36 cellular contexts compared by ENCODE assay signal in the genomic region with DNA sequence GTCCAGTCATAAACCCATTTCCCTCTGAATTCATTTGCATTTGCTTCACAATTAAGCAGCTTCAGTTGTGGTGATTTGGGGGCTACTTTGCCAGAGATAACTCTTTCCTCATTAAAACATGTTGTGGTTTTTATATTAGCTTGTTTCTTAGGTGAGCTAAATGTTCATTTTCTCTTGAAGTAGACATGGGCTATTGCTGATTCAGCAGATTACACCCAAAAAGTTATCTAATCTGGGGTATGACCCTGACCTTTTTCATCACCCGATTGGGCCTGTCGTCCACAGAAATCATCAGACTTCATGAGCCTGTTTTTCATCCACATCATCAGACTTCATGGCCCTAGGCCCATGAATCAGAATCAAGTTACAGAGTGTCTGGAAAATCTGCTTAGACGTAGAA.
"Had no signal": no experiment of that assay in that cellular context is flagged by ENCODE, and none has a peak within 500 bp of the region (broad histone marks: within the 10 kb centered on the region; RNA-seq: fewer than 3 reads in every experiment).

No MANE protein-coding gene starts in this region.

- H3K4me1 Mint-ChIP-seq: activated B cell treated with CpG ODN at 0.5 μM for 24 hours; activated CD4-positive, alpha-beta T cell treated with anti-CD3 and anti-CD28 coated beads, Interleukin-2, amount 10 ng/mL, durations not matched to agents 24 days and 14 days; activated naive CD8-positive, alpha-beta T cell treated with anti-CD3 and anti-CD28 coated beads for 36 hours had no signal

- H3K36me3 Mint-ChIP-seq: activated CD4-positive, alpha-beta memory T cell treated with anti-CD3 and anti-CD28 coated beads for 36 hours; activated naive CD4-positive, alpha-beta T cell treated with anti-CD3 and anti-CD28 coated beads, Interleukin-2, amount 50 U/mL, for 72 hours; activated naive CD8-positive, alpha-beta T cell treated with anti-CD3 and anti-CD28 coated beads for 36 hours had no signal

- FAIRE-seq: astrocyte, colon, TTC549 had no signal

- H3K4me3 Mint-ChIP-seq: activated B cell treated with CpG ODN at 0.5 μM for 24 hours; activated CD4-positive, alpha-beta memory T cell treated with anti-CD3 and anti-CD28 coated beads for 36 hours; activated CD4-positive, alpha-beta T cell treated with anti-CD3 and anti-CD28 coated beads, Interleukin-2, amount 10 ng/mL, durations not matched to agents 24 days and 14 days; activated CD8-positive, alpha-beta T cell treated with anti-CD3 and anti-CD28 coated beads for 36 hours; activated naive CD4-positive, alpha-beta T cell treated with anti-CD3 and anti-CD28 coated beads for 36 hours; activated naive CD8-positive, alpha-beta T cell treated with anti-CD3 and anti-CD28 coated beads for 36 hours; activated T-cell treated with anti-CD3 and anti-CD28 coated beads, Interleukin-2, amount 50 U/mL, for 4 hours; activated T-cell treated with anti-CD3 and anti-CD28 coated beads, Interleukin-2, amount 50 U/mL, for 72 hours; activated T-helper 1 cell treated with anti-CD3 and anti-CD28 coated beads, Interleukin-12 subunit alpha, Interleukin-12 subunit beta, Interleukin-2, Interleukin-4 antibody, amounts not matched to agents 30 ng/mL and 10 ng/mL and 1 ng/mL, durations not matched to agents 14 hours and 24 hours and 36 hours; activated T-helper 17 cell treated with anti-CD3 and anti-CD28 coated beads, Interleukin-2, amount 50 U/mL, for 72 hours; T-helper 2 cell treated with Interferon-gamma antibody and Interleukin-4, amounts not matched to agents 5 μg/mL and 100 μg/mL, for 36 hours had no signal

- H3K4me1 ChIP-seq: adrenal gland, body of pancreas, breast epithelium had no signal

- H3K27ac ChIP-seq: adrenal gland, body of pancreas, brain microvascular endothelial cell, breast epithelium, VCaP had no signal

- H3K27ac Mint-ChIP-seq: activated B cell treated with CpG ODN at 0.5 μM for 24 hours; activated CD4-positive, alpha-beta memory T cell treated with anti-CD3 and anti-CD28 coated beads for 36 hours; activated CD4-positive, alpha-beta T cell treated with anti-CD3 and anti-CD28 coated beads, Interleukin-2, amount 10 ng/mL, durations not matched to agents 24 days and 14 days; activated CD8-positive, alpha-beta T cell treated with anti-CD3 and anti-CD28 coated beads for 36 hours; activated naive CD4-positive, alpha-beta T cell treated with anti-CD3 and anti-CD28 coated beads for 36 hours; activated naive CD4-positive, alpha-beta T cell treated with anti-CD3 and anti-CD28 coated beads, Interleukin-2, amount 50 U/mL, for 72 hours; activated naive CD8-positive, alpha-beta T cell treated with anti-CD3 and anti-CD28 coated beads for 36 hours; activated T-cell treated with anti-CD3 and anti-CD28 coated beads, Interleukin-2, amount 50 U/mL, for 72 hours; activated T-helper 1 cell treated with anti-CD3 and anti-CD28 coated beads, Interleukin-12 subunit alpha, Interleukin-12 subunit beta, Interleukin-2, Interleukin-4 antibody, amounts not matched to agents 30 ng/mL and 10 ng/mL and 1 ng/mL, durations not matched to agents 14 hours and 24 hours and 36 hours; activated T-helper 17 cell treated with anti-CD3 and anti-CD28 coated beads, Interleukin-2, amount 50 U/mL, for 72 hours; T-helper 2 cell treated with Interferon-gamma antibody and Interleukin-4, amounts not matched to agents 5 μg/mL and 100 μg/mL, for 36 hours had no signal

- ATAC-seq: activated CD8-positive, alpha-beta T cell treated with anti-CD3 and anti-CD28 coated beads for 36 hours; activated naive CD4-positive, alpha-beta T cell treated with anti-CD3 and anti-CD28 coated beads, Interleukin-2, amount 50 U/mL, for 72 hours; activated T-cell treated with anti-CD3 and anti-CD28 coated beads, Interleukin-2, amount 50 U/mL, for 4 hours; activated T-cell treated with anti-CD3 and anti-CD28 coated beads, Interleukin-2, amount 50 U/mL, for 72 hours; activated T-helper 17 cell treated with anti-CD3 and anti-CD28 coated beads, Interleukin-2, amount 50 U/mL, for 72 hours; body of pancreas had no signal

- DNase-seq: activated B cell treated with CpG ODN at 0.5 μM for 24 hours; activated CD4-positive, alpha-beta memory T cell treated with anti-CD3 and anti-CD28 coated beads for 36 hours; activated CD4-positive, alpha-beta T cell treated with anti-CD3 and anti-CD28 coated beads for 4 hours; activated CD4-positive, alpha-beta T cell treated with anti-CD3 and anti-CD28 coated beads, Interleukin-2, amount 10 ng/mL, durations not matched to agents 24 days and 14 days; activated CD4-positive, alpha-beta T cell treated with anti-CD3 and anti-CD28 coated beads, Interleukin-2, amount 50 U/mL, for 1 hour; activated CD4-positive, alpha-beta T cell treated with anti-CD3 and anti-CD28 coated beads, Interleukin-2, amount 50 U/mL, for 4 hours; activated CD4-positive, CD25-positive, alpha-beta regulatory T cell treated with anti-CD3 and anti-CD28 coated beads, Interleukin-2, amount 50 U/mL, for 72 hours; activated CD8-positive, alpha-beta memory T cell treated with anti-CD3 and anti-CD28 coated beads, Interleukin-2, amount 50 U/mL, for 4 hours; activated CD8-positive, alpha-beta T cell treated with anti-CD3 and anti-CD28 coated beads for 36 hours; activated effector memory CD4-positive, alpha-beta T cell treated with anti-CD3 and anti-CD28 coated beads, Interleukin-2, amount 50 U/mL, for 16 hours; activated gamma-delta T cell treated with Interleukin-2 at 50 U/mL for 16 hours; activated naive CD4-positive, alpha-beta T cell; activated naive CD4-positive, alpha-beta T cell treated with anti-CD3 and anti-CD28 coated beads for 36 hours; activated naive CD4-positive, alpha-beta T cell treated with anti-CD3 and anti-CD28 coated beads, Interleukin-2, amount 50 U/mL, for 16 hours; activated naive CD8-positive, alpha-beta T cell treated with anti-CD3 and anti-CD28 coated beads for 36 hours; activated T-cell treated with anti-CD3 and anti-CD28 coated beads for 4 hours; activated T-cell treated with anti-CD3 and anti-CD28 coated beads, Interleukin-2, amount 50 U/mL, for 1 hour; activated T-cell treated with anti-CD3 and anti-CD28 coated beads, Interleukin-2, amount 50 U/mL, for 4 hours; activated T-cell treated with anti-CD3 and anti-CD28 coated beads, Interleukin-2, amount 50 U/mL, for 72 hours; adrenal gland; amniotic stem cell; aorta; body of pancreas; brain microvascular endothelial cell; central memory CD4-positive, alpha-beta T cell; T-helper 2 cell; T-helper 9 cell had no signal

- H3K27me3 ChIP-seq: body of pancreas, brain microvascular endothelial cell had no signal

- H3K9me3 Mint-ChIP-seq: activated B cell treated with CpG ODN at 0.5 μM for 24 hours; activated CD4-positive, alpha-beta memory T cell treated with anti-CD3 and anti-CD28 coated beads for 36 hours; activated CD4-positive, alpha-beta T cell treated with anti-CD3 and anti-CD28 coated beads, Interleukin-2, amount 10 ng/mL, durations not matched to agents 24 days and 14 days; activated CD8-positive, alpha-beta T cell treated with anti-CD3 and anti-CD28 coated beads for 36 hours; activated naive CD4-positive, alpha-beta T cell treated with anti-CD3 and anti-CD28 coated beads for 36 hours; activated T-cell treated with anti-CD3 and anti-CD28 coated beads, Interleukin-2, amount 50 U/mL, for 4 hours; activated T-helper 17 cell treated with anti-CD3 and anti-CD28 coated beads, Interleukin-2, amount 50 U/mL, for 72 hours; T-helper 2 cell treated with Interferon-gamma antibody and Interleukin-4, amounts not matched to agents 5 μg/mL and 100 μg/mL, for 36 hours had no signal

- H3K9me3 ChIP-seq: adrenal gland, body of pancreas, breast epithelium had no signal

- H3K4me3 ChIP-seq: adrenal gland, body of pancreas, breast epithelium had no signal

- H3K36me3 ChIP-seq: adrenal gland, brain microvascular endothelial cell, breast epithelium had no signal
